Comparison of ENCODE assay signal across 9 cellular contexts in the genomic region with DNA sequence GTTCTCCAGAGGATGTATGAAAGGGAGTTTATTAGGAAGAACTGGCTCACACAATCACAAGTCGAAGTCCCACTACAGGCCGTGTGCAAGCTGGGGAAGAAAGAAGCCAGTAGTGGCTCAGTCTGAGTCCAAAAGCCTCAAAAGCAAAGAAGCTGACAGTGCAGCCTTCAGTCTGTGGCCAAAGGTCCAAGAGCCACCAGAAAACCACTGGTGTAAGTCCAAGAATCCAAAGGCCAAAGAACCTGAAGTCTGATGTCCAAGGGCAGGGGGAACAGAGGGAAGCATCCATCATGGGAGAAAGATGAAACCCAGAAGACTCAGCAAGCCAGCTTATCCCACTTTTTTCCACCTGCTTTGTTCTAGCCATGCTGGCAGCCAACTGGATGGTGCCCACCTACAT.
"Had no signal": no experiment of that assay in that cellular context is flagged by ENCODE, and none has a peak within 500 bp of the region (broad histone marks: within the 10 kb centered on the region; RNA-seq: fewer than 3 reads in every experiment).

No MANE protein-coding gene starts in this region.

- H3K36me3 ChIP-seq: HAP-1 had no signal

- H3K9me3 ChIP-seq: HAP-1 had no signal

- FAIRE-seq: K562 had no signal

- ATAC-seq: HCT116, K562 had no signal

- H3K27ac ChIP-seq: HL-60 had no signal

- H3K4me1 ChIP-seq: HAP-1 had no signal

- H3K4me3 ChIP-seq: HAP-1, K562 had no signal

- DNase-seq: GOT3, H7, HFFc6, IMR-90, KG1 had no signal
